In genomic region chr2:20349457-20350034, GRCh38 we compare ENCODE assay signal across 9 cellular contexts. TPM values are rescaled to one million over a fixed set of nuclear protein-coding genes. Genes with fewer than 3 reads are reported as not detected.
DNase-seq lines count a peak whose midpoint lies in the region; ATAC-seq, FAIRE-seq and TF ChIP-seq lines count a peak whose summit lies in the region.
"Had no signal": no experiment of that assay in that cellular context is flagged by ENCODE, and none has a peak within 500 bp of the region (broad histone marks: within the 10 kb centered on the region; RNA-seq: fewer than 3 reads in every experiment).

No MANE protein-coding gene starts in this region.

- peak overlapping the region; percentile 95 for H3K4me3 Mint-ChIP-seq in activated CD8-positive, alpha-beta memory T cell treated with anti-CD3 and anti-CD28 coated beads, Interleukin-2, amount 10 ng/mL, durations not matched to agents 7 days and 5 days
- H3K4me3 Mint-ChIP-seq in activated T-helper 2 cell treated with anti-CD3 and anti-CD28 coated beads, Interferon-gamma antibody, Interleukin-2, Interleukin-4, amounts not matched to agents 10 μg/mL and 5 μg/mL and 100 μg/mL, durations not matched to agents 14 hours and 24 hours and 36 hours (ENCODE audit: low read depth) = peak overlapping the region; percentile 93

- H3K9me3 ChIP-seq in kidney (ENCODE audit: control insufficient read depth in 1 of 2, low read length in 2 of 2) (no peaks in the 10 kb centered on the region), thoracic aorta (no peaks in the 10 kb centered on the region)

- CTCF ChIA-PET in activated CD8-positive, alpha-beta memory T cell treated with anti-CD3 and anti-CD28 coated beads, Interleukin-2, amount 10 ng/mL, durations not matched to agents 7 days and 5 days (lab: Charles Lee) = interaction anchor here (0.6 to 4.5 kb wide), 7 partner anchors 9 to 77 kb away, joined by 3 to 28 read pairs (median 5); no protein-coding TSS in a partner anchor

- H3K4me3 ChIP-seq in kidney (ENCODE audit: low read length in 2 of 2) (peak overlapping the region; percentile 85 to 93), thoracic aorta (peak overlapping the region; percentile 83)

- no peaks in the 10 kb centered on the region for H3K9me3 Mint-ChIP-seq in activated CD8-positive, alpha-beta memory T cell treated with anti-CD3 and anti-CD28 coated beads, Interleukin-2, amount 10 ng/mL, durations not matched to agents 7 days and 5 days (ENCODE audit: low read depth)
- no peaks in the 10 kb centered on the region for H3K9me3 Mint-ChIP-seq in activated T-helper 2 cell treated with anti-CD3 and anti-CD28 coated beads, Interferon-gamma antibody, Interleukin-2, Interleukin-4, amounts not matched to agents 10 μg/mL and 5 μg/mL and 100 μg/mL, durations not matched to agents 14 hours and 24 hours and 36 hours

- peaks cover 41% of the 10 kb centered on the region for H3K4me1 Mint-ChIP-seq in activated CD8-positive, alpha-beta memory T cell treated with anti-CD3 and anti-CD28 coated beads, Interleukin-2, amount 10 ng/mL, durations not matched to agents 7 days and 5 days
- H3K4me1 Mint-ChIP-seq in activated T-helper 2 cell treated with anti-CD3 and anti-CD28 coated beads, Interferon-gamma antibody, Interleukin-2, Interleukin-4, amounts not matched to agents 10 μg/mL and 5 μg/mL and 100 μg/mL, durations not matched to agents 14 hours and 24 hours and 36 hours (ENCODE audit: low read depth) = peaks cover 40% of the 10 kb centered on the region

- H3K9ac ChIP-seq in kidney (ENCODE audit: low read length in 2 of 2) = peak overlapping the region; percentile 52 to 92

- no peak for FAIRE-seq in kidney (lab: Jason Lieb, UNC)
- no peak for FAIRE-seq in GM19239 (lab: Jason Lieb, UNC)
- FAIRE-seq in RCC 7860 (lab: Jason Lieb, UNC) = no peak
- FAIRE-seq: G401.6 had no signal

- H3K27ac ChIP-seq in kidney (ENCODE audit: low read depth in 2 of 2, low read length in 2 of 2) (peak overlapping the region in 1 of 2 donors; percentile 89), thoracic aorta (peak overlapping the region in 1 of 2 donors; percentile 83)

- H3K4me1 ChIP-seq in kidney (ENCODE audit: control insufficient read depth in 1 of 2, insufficient read depth in 1 of 2, low read depth in 1 of 2, low read length in 2 of 2) (peaks cover 17 to 22% of the 10 kb centered on the region in 2 donors), thoracic aorta (ENCODE audit: control insufficient read depth in 1 of 2, low read depth in 2 of 2) (peaks cover 27 to 48% of the 10 kb centered on the region in 2 donors)

- peaks cover 33% of the 10 kb centered on the region for H3K36me3 Mint-ChIP-seq in activated CD8-positive, alpha-beta memory T cell treated with anti-CD3 and anti-CD28 coated beads, Interleukin-2, amount 10 ng/mL, durations not matched to agents 7 days and 5 days
- H3K36me3 Mint-ChIP-seq in activated T-helper 2 cell treated with anti-CD3 and anti-CD28 coated beads, Interferon-gamma antibody, Interleukin-2, Interleukin-4, amounts not matched to agents 10 μg/mL and 5 μg/mL and 100 μg/mL, durations not matched to agents 14 hours and 24 hours and 36 hours (ENCODE audit: low read depth) = peaks cover 41% of the 10 kb centered on the region

- H3K27ac Mint-ChIP-seq in activated CD8-positive, alpha-beta memory T cell treated with anti-CD3 and anti-CD28 coated beads, Interleukin-2, amount 10 ng/mL, durations not matched to agents 7 days and 5 days = peak overlapping the region; percentile 87
- peak overlapping the region; percentile 92 for H3K27ac Mint-ChIP-seq in activated T-helper 2 cell treated with anti-CD3 and anti-CD28 coated beads, Interferon-gamma antibody, Interleukin-2, Interleukin-4, amounts not matched to agents 10 μg/mL and 5 μg/mL and 100 μg/mL, durations not matched to agents 14 hours and 24 hours and 36 hours

- TF ChIP-seq CTCF in kidney (IDR thresholded peaks at IDR 0.05; ENCODE audit: borderline replicate concordance, extremely low read depth, insufficient read depth) (no peak), thoracic aorta (IDR thresholded peaks at IDR 0.05) (no peak)

- intact Hi-C loops in activated T-helper 2 cell treated with anti-CD3 and anti-CD28 coated beads, Interferon-gamma antibody, Interleukin-2, Interleukin-4, amounts not matched to agents 10 μg/mL and 5 μg/mL and 100 μg/mL, durations not matched to agents 14 hours and 24 hours and 36 hours (cut with micrococcal nuclease) = loop anchor here (1.0 to 5.0 kb wide), 5 partner anchors 42 to 448 kb away; partner anchors contain the start of genes HS1BP3, LAPTM4A and TTC32
- intact Hi-C loops in kidney (cut with DNase I) = no loop called here

- DNase-seq in activated CD8-positive, alpha-beta memory T cell treated with anti-CD3 and anti-CD28 coated beads, Interleukin-2, amount 10 ng/mL, durations not matched to agents 7 days and 5 days = no peak
- DNase-seq in activated CD8-positive, alpha-beta memory T cell treated with anti-CD3 and anti-CD28 coated beads, Interleukin-2, amount 50 U/mL, for 48 hours = no peak
- no peak for DNase-seq in activated T-helper 2 cell treated with anti-CD3 and anti-CD28 coated beads, Interferon-gamma antibody, Interleukin-2, Interleukin-4, amounts not matched to agents 10 μg/mL and 5 μg/mL and 100 μg/mL, durations not matched to agents 14 hours and 24 hours and 36 hours (ENCODE audit: low spot score)
- DNase-seq in kidney (no peak), thoracic aorta (ENCODE audit: low spot score) (no peak), GM19239 (ENCODE audit: insufficient read length, low spot score) (no peak), RCC 7860 (ENCODE audit: low spot score) (no peak)

- ATAC-seq in activated CD8-positive, alpha-beta memory T cell treated with anti-CD3 and anti-CD28 coated beads, Interleukin-2, amount 10 ng/mL, durations not matched to agents 7 days and 5 days = no peak
- ATAC-seq in thoracic aorta (ENCODE audit: insufficient number of reproducible peaks, low FRiP score, low read depth) = no peak
- no peak for ATAC-seq in GM21390 (IDR thresholded peaks at IDR 0.05; ENCODE audit: unreplicated experiment)

- H3K36me3 ChIP-seq in kidney (ENCODE audit: control insufficient read depth in 1 of 2, insufficient read depth in 2 of 2, low read length in 2 of 2) (no peaks in the 10 kb centered on the region), thoracic aorta (no peaks in the 10 kb centered on the region)

- no peaks in the 10 kb centered on the region for H3K27me3 Mint-ChIP-seq in activated CD8-positive, alpha-beta memory T cell treated with anti-CD3 and anti-CD28 coated beads, Interleukin-2, amount 10 ng/mL, durations not matched to agents 7 days and 5 days
- H3K27me3 Mint-ChIP-seq in activated T-helper 2 cell treated with anti-CD3 and anti-CD28 coated beads, Interferon-gamma antibody, Interleukin-2, Interleukin-4, amounts not matched to agents 10 μg/mL and 5 μg/mL and 100 μg/mL, durations not matched to agents 14 hours and 24 hours and 36 hours (ENCODE audit: low read depth) = no peaks in the 10 kb centered on the region

- H3K27me3 ChIP-seq in thoracic aorta (replicated peaks; ENCODE audit: insufficient read depth) = no peaks in the 10 kb centered on the region

RNA-seq across cellular contexts. Expression of gene PUM2, which starts 1.1 kb away (rescaled TPM):
- 100 to 1,000 TPM; 120 to 127 TPM for total RNA-seq in activated CD8-positive, alpha-beta memory T cell treated with anti-CD3 and anti-CD28 coated beads, Interleukin-2, amount 10 ng/mL, durations not matched to agents 7 days and 5 days
- total RNA-seq in activated T-helper 2 cell treated with anti-CD3 and anti-CD28 coated beads, Interferon-gamma antibody, Interleukin-2, Interleukin-4, amounts not matched to agents 10 μg/mL and 5 μg/mL and 100 μg/mL, durations not matched to agents 14 hours and 24 hours and 36 hours = 121 and 127 TPM in 2 replicates
- 94.3 TPM for total RNA-seq in kidney
- polyA plus RNA-seq in kidney (ENCODE audit: insufficient read depth, low read depth, low replicate concordance) = 22.0 TPM
- 10 to 100 TPM; 45.4 to 88.7 TPM for total RNA-seq in thoracic aorta
